Comparison of ENCODE assay signal across 8 cellular contexts in genomic region chr9:112487799-112488345, GRCh38. TPM values are rescaled to one million over a fixed set of nuclear protein-coding genes. Genes with fewer than 3 reads are reported as not detected.
DNase-seq lines count a peak whose midpoint lies in the region; ATAC-seq and TF ChIP-seq lines count a peak whose summit lies in the region.

No MANE protein-coding gene starts in this region.

- H3K27ac ChIP-seq in esophagus squamous epithelium (peak overlapping the region in 3 of 4 donors; percentile 59 to 87 (median 85)), trophoblast cell (ENCODE audit: low read depth, low read length) (no peak overlapping the region)

- H3K36me3 ChIP-seq in esophagus squamous epithelium (peaks cover 0 to 3% (median 0%) of the 10 kb centered on the region in 3 donors), trophoblast cell (ENCODE audit: control insufficient read depth in 1 of 2, insufficient read depth in 2 of 2, low read length in 2 of 2) (peaks cover 0 to 2% of the 10 kb centered on the region in 2 experiments)

- no peak overlapping the region for H4K12ac ChIP-seq in trophoblast cell (ENCODE audit: low read depth, low read length)

- no peak overlapping the region for H2BK5ac ChIP-seq in trophoblast cell (ENCODE audit: low read depth, low read length, poor library complexity)

- H3K27me3 ChIP-seq in esophagus squamous epithelium (no peaks in the 10 kb centered on the region), trophoblast cell (ENCODE audit: insufficient read depth, low read length) (no peaks in the 10 kb centered on the region)

- H2AFZ ChIP-seq in trophoblast cell (ENCODE audit: insufficient read depth, low read length, poor library complexity) = no peak overlapping the region

- H4K8ac ChIP-seq in trophoblast cell (ENCODE audit: low read depth, low read length) = no peak overlapping the region

- no peak overlapping the region for H2AK5ac ChIP-seq in trophoblast cell (ENCODE audit: low read length)

- no peak overlapping the region for H3K9ac ChIP-seq in trophoblast cell (ENCODE audit: low read length)

- in situ Hi-C loops in SK-MEL-5 (cut with HindIII; ENCODE audit: low pct_unique_long_range_greater_than_20kb, low sequenced_read_pairs) = no loop called here

- TF ChIP-seq CTCF in esophagus squamous epithelium (IDR thresholded peaks at IDR 0.05) = no peak

- H3K9me3 ChIP-seq in esophagus squamous epithelium = no peaks in the 10 kb centered on the region
- H3K9me3 ChIP-seq in trophoblast cell (ENCODE audit: insufficient read depth, low read depth, low read length) = no peaks in the 10 kb centered on the region

- ATAC-seq in HG03196 (IDR thresholded peaks at IDR 0.05; ENCODE audit: unreplicated experiment) = no peak

- H3K79me1 ChIP-seq in trophoblast cell (ENCODE audit: low read length) = peaks cover 9% of the 10 kb centered on the region

- peaks cover 0 to 20% (median 4%) of the 10 kb centered on the region in 3 donors for H3K4me1 ChIP-seq in esophagus squamous epithelium
- peaks cover 3 to 5% of the 10 kb centered on the region in 2 experiments for H3K4me1 ChIP-seq in trophoblast cell (ENCODE audit: control insufficient read depth in 1 of 2, insufficient read depth in 2 of 2, low read length in 2 of 2)

- H2BK120ac ChIP-seq in trophoblast cell (ENCODE audit: insufficient read depth, low read length, poor library complexity) = no peak overlapping the region

- TF ChIP-seq POLR2A in esophagus squamous epithelium (IDR thresholded peaks at IDR 0.05) = no peak

- H3K4me3 ChIP-seq in esophagus squamous epithelium (peak overlapping the region; percentile 65 to 99 (median 94)), trophoblast cell (ENCODE audit: low read depth, low read length) (no peak overlapping the region)

- H2BK12ac ChIP-seq in trophoblast cell (ENCODE audit: low read length) = no peak overlapping the region

- H3K4ac ChIP-seq in trophoblast cell (ENCODE audit: low read depth, low read length) = no peak overlapping the region

- no peak overlapping the region for H4K91ac ChIP-seq in trophoblast cell (ENCODE audit: low read depth, low read length)

- peak overlapping the region; percentile 97 for H3K4me2 ChIP-seq in trophoblast cell (ENCODE audit: low read length)

- H3K14ac ChIP-seq in trophoblast cell (ENCODE audit: low read length) = no peak overlapping the region

- peak; percentile 10 for DNase-seq in NCI-H2227 (lab: John Stamatoyannopoulos, UW; ENCODE audit: unreplicated experiment)
- DNase-seq in NCI-H2227 treated with DMSO at 0.1 percent for 48 hours (lab: John Stamatoyannopoulos, UW) = no peak
- peak; percentile 8 for DNase-seq in SK-MEL-5 (ENCODE audit: low read depth, low spot score)
- DNase-seq in esophagus squamous epithelium (lab: John Stamatoyannopoulos, UW) = no peak
- DNase-seq in trophoblast cell = no peak
- DNase-seq in mucosa of gallbladder (ENCODE audit: low spot score) = no peak
- no peak for DNase-seq in effector CD4-positive, alpha-beta T cell

- WGBS in esophagus squamous epithelium, 2 donors = 18 to 19% methylated on average over 11 of the region's 11 CpGs
- WGBS in trophoblast cell (ENCODE audit: extremely low coverage, insufficient coverage, insufficient read length) = no CpG with 5 or more reads among the region's 11 CpGs

- no peak overlapping the region for H3K23ac ChIP-seq in trophoblast cell (ENCODE audit: low read length)

- no peak overlapping the region for H3K18ac ChIP-seq in trophoblast cell (ENCODE audit: low read length)

- intact Hi-C loops in esophagus squamous epithelium (cut with DNase I) = no loop called here

- peaks cover 12% of the 10 kb centered on the region for H3K79me2 ChIP-seq in trophoblast cell (ENCODE audit: control insufficient read depth, insufficient read depth, low read length, poor library complexity)

RNA-seq across cellular contexts. Expression of gene KIAA1958, which starts 1.2 kb away (rescaled TPM):
- 2.0 TPM in 2 replicates for total RNA-seq in SK-MEL-5 (2014; rRNA removed; shearing (Covaris generic))
- 2.7 and 2.8 TPM in 2 replicates for polyA plus RNA-seq in SK-MEL-5 (2015; cell fraction: cytosol; rRNA removed)
- 3.1 and 4.3 TPM in 2 replicates for polyA plus RNA-seq in SK-MEL-5 (2015; cell fraction: nucleus; rRNA removed)
- total RNA-seq in esophagus squamous epithelium (1 to 10 TPM; 2.7 to 5.7 (median 5.2) TPM), mucosa of gallbladder (11.3 TPM)
- polyA plus RNA-seq in trophoblast cell (2013) = 4.8 and 5.3 TPM in 2 replicates

Comparison
In these comparisons a context has a peak if more than half of its experiments do, and no peak if none do; other contexts are left out.
1. DNase-seq: peak in NCI-H2227 (single experiment) and SK-MEL-5 (single experiment); none in NCI-H2227 treated with DMSO at 0.1 percent for 48 hours (single experiment), esophagus squamous epithelium (single experiment), trophoblast cell (0 of 2), mucosa of gallbladder (single experiment) and effector CD4-positive, alpha-beta T cell (single experiment).